ENCODE assay signal across 21 cellular contexts in genomic region chr9:35598863-35599590, GRCh38. TPM values are rescaled to one million over a fixed set of nuclear protein-coding genes. Genes with fewer than 3 reads are reported as not detected.
DNase-seq lines count a peak whose midpoint lies in the region; TF ChIP-seq lines count a peak whose summit lies in the region.
"Had no signal": no experiment of that assay in that cellular context is flagged by ENCODE, and none has a peak within 500 bp of the region (broad histone marks: within the 10 kb centered on the region; RNA-seq: fewer than 3 reads in every experiment).

No MANE protein-coding gene starts in this region.

- TF ChIP-seq POLR2A in thyroid gland (IDR thresholded peaks at IDR 0.05): no peak

- H3K4me1 ChIP-seq in thyroid gland: peaks cover 3 to 20% of the 10 kb centered on the region in 2 donors
- H3K4me1 ChIP-seq: uterus had no signal

- H3K36me3 ChIP-seq in thyroid gland (no peaks in the 10 kb centered on the region), MG63 (no peaks in the 10 kb centered on the region)
- H3K36me3 ChIP-seq: uterus had no signal

- H3K27me3 ChIP-seq in thyroid gland (no peaks in the 10 kb centered on the region), MG63 (no peaks in the 10 kb centered on the region)
- H3K27me3 ChIP-seq: uterus had no signal

- H3K27ac ChIP-seq in thyroid gland: peak overlapping the region in 1 of 3 donors; percentile 44
- H3K27ac ChIP-seq: PC-9, uterus had no signal

- DNase-seq in NCI-H345 (lab: John Stamatoyannopoulos, UW) (peak; percentile 14), NCI-H345 treated with DMSO at 0.1 percent for 48 hours (lab: John Stamatoyannopoulos, UW; ENCODE audit: unreplicated experiment) (no peak), NCI-H774 (lab: John Stamatoyannopoulos, UW) (peak; percentile 10), kidney tubule cell (ENCODE audit: low spot score) (peak; percentile 63), thyroid gland (peak; percentile 62 to 73), MG63 (no peak), SIG-M5 treated with dmso at 0.1 percent for 504 hours (lab: John Stamatoyannopoulos, UW; ENCODE audit: unreplicated experiment) (no peak)
- DNase-seq in activated CD4-positive, alpha-beta T cell treated with anti-CD3 and anti-CD28 coated beads, Interleukin-2, amount 50 U/mL, for 1 hour: no peak
- DNase-seq: activated naive CD4-positive, alpha-beta T cell treated with anti-CD3 and anti-CD28 coated beads, Interleukin-2, amount 10 ng/mL, durations not matched to agents 7 days and 5 days; activated T-cell treated with anti-CD3 and anti-CD28 coated beads, Interleukin-2, amount 50 U/mL, for 48 hours; C1 segment of cervical spinal cord; central memory CD4-positive, alpha-beta T cell; effector memory CD4-positive, alpha-beta T cell; GDM1; NCI-H1694 treated with DMSO at 0.1 percent for 48 hours; stimulated activated CD4-positive, alpha-beta T cell treated with anti-CD3 and anti-CD28 coated beads, Interleukin-4, amount 100 ng/mL, for 4 hours; uterus had no signal

- peak in 1 of 6 experiments; percentile 12 for TF ChIP-seq CTCF in thyroid gland (IDR thresholded peaks at IDR 0.05)

- intact Hi-C loops in thyroid gland (cut with DNase I): no loop called here

- H3K9me3 ChIP-seq in thyroid gland (no peaks in the 10 kb centered on the region), MG63 (peaks cover 6% of the 10 kb centered on the region)
- H3K9me3 ChIP-seq: uterus had no signal

- WGBS in thyroid gland, 2 donors: 70 to 100% methylated on average over 2 to 3 of the region's 11 CpGs

- H3K4me3 ChIP-seq in thyroid gland (replicated peaks in 1 of 3) (no peak overlapping the region), MG63 (no peak overlapping the region)
- H3K4me3 ChIP-seq: GM12878, lung, PC-9, smooth muscle cell, uterus had no signal

RNA-seq across cellular contexts. Expression of gene TESK1, which starts 6.0 kb away (rescaled TPM):
- 10 to 100 TPM; 23.2 to 44.3 (median 37.6) TPM for total RNA-seq in thyroid gland
- total RNA-seq in MG63 (2014; rRNA removed; shearing (Covaris generic); ENCODE audit: low replicate concordance): 17.4 and 21.5 TPM in 2 replicates

RNA-seq across cellular contexts. Expression of gene CD72, which starts 19.2 kb away (rescaled TPM):
- total RNA-seq in thyroid gland: 1 to 10 TPM; 1.8 to 5.8 (median 3.1) TPM
- 0.47 and 0.86 TPM in 2 replicates for total RNA-seq in MG63 (2014; rRNA removed; shearing (Covaris generic); ENCODE audit: low replicate concordance)

RNA-seq across cellular contexts. Expression of gene SIT1, which starts 51.7 kb away (rescaled TPM):
- total RNA-seq in thyroid gland: 1 to 10 TPM in 2 of 4 donors, under 1 TPM in 2; 0.63 to 3.8 (median 0.95) TPM
- total RNA-seq in MG63 (2014; rRNA removed; shearing (Covaris generic); ENCODE audit: low replicate concordance): 1.4 and 4.0 TPM in 2 replicates
- total RNA-seq: PC-9, smooth muscle cell had no signal

RNA-seq across cellular contexts. Expression of gene RMRP, which starts 58.8 kb away (rescaled TPM):
- over 10,000 TPM in 1 of 4 donors, 1,000 to 10,000 TPM in 3; 3,539 to 11,174 (median 6,303) TPM for total RNA-seq in thyroid gland
- total RNA-seq in MG63 (2014; rRNA removed; shearing (Covaris generic); ENCODE audit: low replicate concordance): 8,012 and 15,182 TPM in 2 replicates

RNA-seq across cellular contexts. Expression of gene CCDC107, which starts 59.1 kb away (rescaled TPM):
- 10 to 100 TPM; 21.0 to 40.9 (median 27.9) TPM for total RNA-seq in thyroid gland
- 72.4 and 84.4 TPM in 2 replicates for total RNA-seq in MG63 (2014; rRNA removed; shearing (Covaris generic); ENCODE audit: low replicate concordance)

Comparison
In these comparisons a context has a peak if more than half of its experiments do, and no peak if none do; other contexts are left out.
1. DNase-seq: peak in NCI-H345 (single experiment), NCI-H774 (single experiment), kidney tubule cell (single experiment) and thyroid gland (2 of 2); none in NCI-H345 treated with DMSO at 0.1 percent for 48 hours (single experiment), MG63 (single experiment), SIG-M5 treated with dmso at 0.1 percent for 504 hours (single experiment) and activated CD4-positive, alpha-beta T cell treated with anti-CD3 and anti-CD28 coated beads, Interleukin-2, amount 50 U/mL, for 1 hour (single experiment).